Comparison of ENCODE assay signal across 1 cellular context in genomic region chr15:70199601-70200000, GRCh38.
TF ChIP-seq lines count a peak whose summit lies in the region.

No MANE protein-coding gene starts in this region.

TF ChIP-seq in SK-N-SH, 30 proteins besides CTCF, POLR2A, EP300 and RAD21 (continued from another document):
- TF ChIP-seq REST (IDR thresholded peaks at IDR 0.05; ENCODE audit: low read depth, low read length): no peak
- no peak for TF ChIP-seq FOXM1 (IDR thresholded peaks at IDR 0.05; ENCODE audit: low read depth)
